ENCODE assay signal across 26 cellular contexts in the genomic region with DNA sequence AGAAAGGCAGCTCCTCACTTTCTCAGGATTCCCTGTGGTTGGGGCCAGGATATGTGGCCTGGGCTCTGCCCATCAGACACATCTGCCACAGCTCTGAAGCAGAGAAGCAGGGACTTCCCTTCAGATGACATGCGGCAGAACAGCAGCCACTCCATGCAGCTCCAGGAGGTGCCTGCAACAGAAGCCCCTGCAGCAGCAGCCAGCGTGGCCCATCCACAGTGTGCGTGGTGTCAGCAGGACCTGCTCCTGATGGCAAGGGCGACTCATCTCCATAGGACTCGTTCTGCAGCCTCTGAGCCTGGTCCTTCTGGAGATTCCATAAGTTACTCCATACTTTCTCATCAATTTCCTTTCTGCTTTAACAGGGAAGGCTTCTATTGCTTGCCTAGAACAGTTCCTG.
"Had no signal": no experiment of that assay in that cellular context is flagged by ENCODE, and none has a peak within 500 bp of the region (broad histone marks: within the 10 kb centered on the region; RNA-seq: fewer than 3 reads in every experiment).

No MANE protein-coding gene starts in this region.

- ATAC-seq: naive thymus-derived CD4-positive, alpha-beta T cell; natural killer cell; psoas muscle; right cardiac atrium; stimulated activated effector memory CD8-positive, alpha-beta T cell treated with anti-CD3 and anti-CD28 coated beads, Interleukin-12 subunit alpha, Interleukin-12 subunit beta, amount 100 ng/mL, for 72 hours; stimulated activated naive B cell treated with anti-CD40 and anti-IgM and Interleukin-4, amounts not matched to agents 10 μg/mL and 1 μg/mL and 100 μg/mL, for 72 hours; upper lobe of right lung had no signal

- H3K9ac ChIP-seq: neural progenitor cell, parathyroid adenoma had no signal

- H3K4me3 ChIP-seq: neural progenitor cell, ovary, psoas muscle, right lobe of liver, sigmoid colon, stomach, thoracic aorta, thyroid gland, tibial nerve, upper lobe of right lung, uterus had no signal

- H3K4me1 ChIP-seq: neural progenitor cell, psoas muscle, right lobe of liver, sigmoid colon, stomach, thyroid gland, tibial nerve, upper lobe of right lung, uterus had no signal

- H3K27ac ChIP-seq: neural progenitor cell, neutrophil, ovary, parathyroid adenoma, psoas muscle, right lobe of liver, sigmoid colon, stomach, thoracic aorta, thyroid gland, tibial nerve, upper lobe of right lung, uterus had no signal

- H3K27me3 ChIP-seq: neural progenitor cell, neutrophil, ovary, right lobe of liver, sigmoid colon, stomach, thyroid gland, tibial nerve, upper lobe of right lung, uterus had no signal

- DNase-seq: naive thymus-derived CD4-positive, alpha-beta T cell; natural killer cell; nucleus accumbens; ovary; posterior cingulate gyrus; psoas muscle; right cardiac atrium; sigmoid colon; small intestine; stimulated activated CD4-positive, alpha-beta T cell treated with anti-CD3 and anti-CD28 coated beads, Interleukin-15, amount 100 ng/mL, for 24 hours; stimulated activated CD4-positive, alpha-beta T cell treated with anti-CD3 and anti-CD28 coated beads, Interleukin-2, amount 100 ng/mL, for 24 hours; stimulated activated CD4-positive, alpha-beta T cell treated with anti-CD3 and anti-CD28 coated beads, Interleukin-2, amount 100 ng/mL, for 48 hours; stimulated activated CD4-positive, alpha-beta T cell treated with anti-CD3 and anti-CD28 coated beads, Interleukin-4, amount 100 ng/mL, for 24 hours; stimulated activated naive B cell treated with anti-CD40 and anti-IgM and Interleukin-4, amounts not matched to agents 10 μg/mL and 1 μg/mL and 100 μg/mL, for 72 hours; stimulated activated naive CD4-positive, alpha-beta T cell treated with Interleukin-2 at 50 U/mL for 16 hours; stomach; thyroid gland; upper lobe of right lung; uterus had no signal

- H3K9me3 ChIP-seq: neutrophil, ovary, psoas muscle, right lobe of liver, stomach, thoracic aorta, thyroid gland, upper lobe of right lung, uterus had no signal

- H3K4me2 ChIP-seq: neural progenitor cell had no signal

- H3K36me3 ChIP-seq: neural progenitor cell, neutrophil, ovary, right lobe of liver, thoracic aorta, thyroid gland, upper lobe of right lung, uterus had no signal

- H2AFZ ChIP-seq: neural progenitor cell, parathyroid adenoma had no signal

- H3K79me2 ChIP-seq: parathyroid adenoma had no signal
